Comparison of ENCODE assay signal across 26 cellular contexts in genomic region chr22:27310966-27311665, GRCh38.
DNase-seq lines count a peak whose midpoint lies in the region; ATAC-seq and TF ChIP-seq lines count a peak whose summit lies in the region.
"Had no signal": no experiment of that assay in that cellular context is flagged by ENCODE, and none has a peak within 500 bp of the region (broad histone marks: within the 10 kb centered on the region; RNA-seq: fewer than 3 reads in every experiment).

No MANE protein-coding gene starts in this region.

- TF ChIP-seq POLR2A in IMR-90 (IDR thresholded peaks at IDR 0.05; ENCODE audit: low read depth, low read length) = no peak

- no peaks in the 10 kb centered on the region for H3K4me1 ChIP-seq in IMR-90 (ENCODE audit: control insufficient read depth, insufficient read depth, low read length)
- H3K4me1 ChIP-seq: foreskin keratinocyte, parathyroid adenoma had no signal

- H3K9me1 ChIP-seq in IMR-90 (ENCODE audit: insufficient read depth, low read length) = peaks cover 6% of the 10 kb centered on the region

- H3K23ac ChIP-seq in IMR-90 (ENCODE audit: low read depth, low read length) = no peak overlapping the region

- H2BK20ac ChIP-seq in IMR-90 (ENCODE audit: low read depth, low read length) = no peak overlapping the region

- no peak overlapping the region for H2BK5ac ChIP-seq in IMR-90 (ENCODE audit: low read depth, low read length, poor library complexity, severe bottlenecking)

- no peak overlapping the region for H4K91ac ChIP-seq in IMR-90 (ENCODE audit: insufficient read depth, low read depth, low read length)

- H3K4ac ChIP-seq in IMR-90 (ENCODE audit: low read depth, low read length) = no peak overlapping the region

- peaks cover 4% of the 10 kb centered on the region for H3K36me3 Mint-ChIP-seq in glutamatergic neuron (ENCODE audit: unreplicated experiment)
- H3K36me3 Mint-ChIP-seq in mesothelial cell of epicardium = peaks cover 2% of the 10 kb centered on the region
- H3K36me3 Mint-ChIP-seq: CD14-positive monocyte, natural killer cell had no signal

- intact Hi-C loops in IMR-90 (cut with micrococcal nuclease) = no loop called here

- no peak overlapping the region for H2AK5ac ChIP-seq in IMR-90 (ENCODE audit: low read depth, low read length)

- no peak for DNase-seq in IMR-90
- DNase-seq in glutamatergic neuron = peak; percentile 29
- DNase-seq in mesothelial cell of epicardium (ENCODE audit: low spot score in 2 of 2, unreplicated experiment in 2 of 2) = no peak
- no peak for DNase-seq in GM03348 (ENCODE audit: low spot score)
- DNase-seq: activated CD4-positive, alpha-beta T cell treated with anti-CD3 and anti-CD28 coated beads, Interleukin-2, amount 10 ng/mL, durations not matched to agents 24 days and 14 days; activated naive CD4-positive, alpha-beta T cell treated with Interleukin-2 at 50 U/mL for 16 hours; activated T-cell treated with anti-CD3 and anti-CD28 coated beads, Interleukin-2, amount 50 U/mL, for 48 hours; Calu3; DND-41; effector CD8-positive, alpha-beta T cell; foreskin keratinocyte; natural killer cell; NCI-H1105; NCI-H1930; NCI-H345; NCI-H748 treated with DMSO at 0.1 percent for 48 hours; stimulated activated CD4-positive, alpha-beta T cell treated with anti-CD3 and anti-CD28 coated beads, Interleukin-12 subunit alpha, Interleukin-12 subunit beta, amount 100 ng/mL, for 4 hours; stimulated activated CD4-positive, alpha-beta T cell treated with anti-CD3 and anti-CD28 coated beads, Interleukin-4, amount 100 ng/mL, for 1 hour; T1000; WERI-Rb-1 had no signal

- no peak for TF ChIP-seq RAD21 in IMR-90 (IDR thresholded peaks at IDR 0.05; ENCODE audit: low read length)

- H3K27ac Mint-ChIP-seq in glutamatergic neuron (ENCODE audit: unreplicated experiment) = no peak overlapping the region
- H3K27ac Mint-ChIP-seq in mesothelial cell of epicardium = no peak overlapping the region
- H3K27ac Mint-ChIP-seq: activated CD4-positive, alpha-beta T cell treated with anti-CD3 and anti-CD28 coated beads, Interleukin-2, amount 10 ng/mL, durations not matched to agents 24 days and 14 days; CD14-positive monocyte; natural killer cell had no signal

- ATAC-seq in IMR-90 (ENCODE audit: low read depth) (no peak), HG02610 (IDR thresholded peaks at IDR 0.05; ENCODE audit: unreplicated experiment) (no peak), GM19467 (IDR thresholded peaks at IDR 0.05; ENCODE audit: unreplicated experiment) (no peak), GM21529 (IDR thresholded peaks at IDR 0.05; ENCODE audit: unreplicated experiment) (no peak)
- ATAC-seq: foreskin keratinocyte, natural killer cell had no signal

- in situ Hi-C loops in IMR-90 (cut with MboI; ENCODE audit: low sequenced_read_pairs) = no loop called here

- dilution Hi-C loops in IMR-90 (cut with HindIII; ENCODE audit: low sequenced_read_pairs, unreplicated experiment) = no loop called here

- H3K4me3 ChIP-seq in IMR-90 (ENCODE audit: insufficient read depth, low read depth, low read length) = no peak overlapping the region
- H3K4me3 ChIP-seq: right atrium auricular region had no signal

- H3K14ac ChIP-seq in IMR-90 (replicated peaks; ENCODE audit: low read depth, low read length) = no peak overlapping the region

- no peaks in the 10 kb centered on the region for H3K79me1 ChIP-seq in IMR-90 (ENCODE audit: low read depth in 1 of 2, low read length in 2 of 2)

- H3K4me3 Mint-ChIP-seq in glutamatergic neuron (ENCODE audit: unreplicated experiment) (no peak overlapping the region), mesothelial cell of epicardium (peak overlapping the region; percentile 6)
- H3K4me3 Mint-ChIP-seq: activated CD4-positive, alpha-beta T cell treated with anti-CD3 and anti-CD28 coated beads, Interleukin-2, amount 10 ng/mL, durations not matched to agents 24 days and 14 days; CD14-positive monocyte; natural killer cell had no signal

- no peak overlapping the region for H3K9ac ChIP-seq in IMR-90 (ENCODE audit: low read depth, low read length)
- H3K9ac ChIP-seq: parathyroid adenoma had no signal

- H3K56ac ChIP-seq in IMR-90 (ENCODE audit: extremely low read depth, insufficient read depth, low read length) = no peak overlapping the region

- no peaks in the 10 kb centered on the region for H4K20me1 ChIP-seq in IMR-90 (ENCODE audit: insufficient read depth, low read length)

- no peaks in the 10 kb centered on the region for H3K9me3 ChIP-seq in IMR-90 (ENCODE audit: control insufficient read depth, insufficient read depth, low read length)
- H3K9me3 ChIP-seq: right atrium auricular region had no signal

- H2BK15ac ChIP-seq in IMR-90 (ENCODE audit: low read depth, low read length) = no peak overlapping the region

- H3K18ac ChIP-seq in IMR-90 (ENCODE audit: low read depth, low read length) = no peak overlapping the region

- CTCF ChIA-PET in IMR-90 (lab: Yijun Ruan, JAX) = no interaction called here

- no peak overlapping the region for H2AK9ac ChIP-seq in IMR-90 (replicated peaks; ENCODE audit: low read depth, low read length, poor library complexity)

- BruUV-seq in IMR-90 (replicated peaks; lab: Mats Ljungman, UMichigan) = no TSS peak

- no peak overlapping the region for H4K5ac ChIP-seq in IMR-90 (ENCODE audit: low read depth, low read length)

- POLR2A ChIA-PET in IMR-90 (lab: Charles Lee; ENCODE audit: unreplicated experiment) = no interaction called here

- no peak overlapping the region for H3K4me2 ChIP-seq in IMR-90 (ENCODE audit: low read depth, low read length)

- H2BK120ac ChIP-seq in IMR-90 (ENCODE audit: low read depth, low read length) = no peak overlapping the region

- H2AFZ ChIP-seq in IMR-90 (replicated peaks; ENCODE audit: low read length, poor library complexity) = peak overlapping the region; percentile 17
- H2AFZ ChIP-seq: parathyroid adenoma had no signal

- H3K27me3 Mint-ChIP-seq in glutamatergic neuron (ENCODE audit: unreplicated experiment) (peaks cover 3% of the 10 kb centered on the region), mesothelial cell of epicardium (ENCODE audit: low read depth) (no peaks in the 10 kb centered on the region)
- H3K27me3 Mint-ChIP-seq: activated CD4-positive, alpha-beta T cell treated with anti-CD3 and anti-CD28 coated beads, Interleukin-2, amount 10 ng/mL, durations not matched to agents 24 days and 14 days had no signal

- H3K27me3 ChIP-seq in IMR-90 (ENCODE audit: control insufficient read depth, insufficient read depth, low read length) = peaks cover 26% of the 10 kb centered on the region; the same call in 1 of the 2 replicates
- H3K27me3 ChIP-seq: right atrium auricular region had no signal

- H3K9me3 Mint-ChIP-seq in glutamatergic neuron (ENCODE audit: unreplicated experiment) (peaks cover 4% of the 10 kb centered on the region), mesothelial cell of epicardium (peaks cover 4% of the 10 kb centered on the region)
- H3K9me3 Mint-ChIP-seq: natural killer cell had no signal

- 53% methylated on average over 7 of the region's 30 CpGs; no CpG with 5 or more reads in 1 of the 2 experiments for WGBS in IMR-90 (ENCODE audit: extremely low coverage in 2 of 2, insufficient read length in 1 of 2), 2 experiments

- TF ChIP-seq CTCF in IMR-90 (conservative IDR thresholded peaks at IDR 0.05; ENCODE audit: low read depth, low read length) = no peak
- no peak for TF ChIP-seq CTCF in glutamatergic neuron (IDR thresholded peaks at IDR 0.05; ENCODE audit: partially characterized antibody, unreplicated experiment)
- no peak for TF ChIP-seq CTCF in mesothelial cell of epicardium (IDR thresholded peaks at IDR 0.05; ENCODE audit: unreplicated experiment)

- H3K36me3 ChIP-seq in IMR-90 (ENCODE audit: control insufficient read depth, insufficient read depth, low read length) = no peaks in the 10 kb centered on the region
- H3K36me3 ChIP-seq: right atrium auricular region, WERI-Rb-1 had no signal

- H4K8ac ChIP-seq in IMR-90 (ENCODE audit: low read depth in 2 of 2, low read length in 2 of 2) = no peak overlapping the region

- no peaks in the 10 kb centered on the region for H3K4me1 Mint-ChIP-seq in glutamatergic neuron (ENCODE audit: low read depth, unreplicated experiment)
- peaks cover 12% of the 10 kb centered on the region for H3K4me1 Mint-ChIP-seq in mesothelial cell of epicardium
- H3K4me1 Mint-ChIP-seq: activated CD4-positive, alpha-beta T cell treated with anti-CD3 and anti-CD28 coated beads, Interleukin-2, amount 10 ng/mL, durations not matched to agents 24 days and 14 days; CD14-positive monocyte had no signal

- no peak overlapping the region for H3K27ac ChIP-seq in IMR-90 (ENCODE audit: insufficient read depth, low read length)
- H3K27ac ChIP-seq: foreskin keratinocyte, parathyroid adenoma, right atrium auricular region, WERI-Rb-1 had no signal

TF ChIP-seq in IMR-90, 13 proteins besides CTCF, POLR2A, EP300 and RAD21 (continues in another document):
- TF ChIP-seq SMC3 (IDR thresholded peaks at IDR 0.05; ENCODE audit: low read depth, low read length) (no peak), CEBPB (IDR thresholded peaks at IDR 0.05; ENCODE audit: low read depth, low read length) (no peak), FOS (IDR thresholded peaks at IDR 0.05; ENCODE audit: low read depth, low read length) (no peak), NFE2L2 (IDR thresholded peaks at IDR 0.05; ENCODE audit: low read depth, low read length) (no peak), RFX5 (IDR thresholded peaks at IDR 0.05; ENCODE audit: low read depth, low read length) (no peak), MAFK (IDR thresholded peaks at IDR 0.05; ENCODE audit: low read depth, low read length) (no peak), MXI1 (IDR thresholded peaks at IDR 0.05; ENCODE audit: borderline replicate concordance, low read depth, low read length) (no peak), MAZ (IDR thresholded peaks at IDR 0.05; ENCODE audit: borderline replicate concordance, low read depth, low read length) (no peak)
- TF ChIP-seq, protein P1, sequence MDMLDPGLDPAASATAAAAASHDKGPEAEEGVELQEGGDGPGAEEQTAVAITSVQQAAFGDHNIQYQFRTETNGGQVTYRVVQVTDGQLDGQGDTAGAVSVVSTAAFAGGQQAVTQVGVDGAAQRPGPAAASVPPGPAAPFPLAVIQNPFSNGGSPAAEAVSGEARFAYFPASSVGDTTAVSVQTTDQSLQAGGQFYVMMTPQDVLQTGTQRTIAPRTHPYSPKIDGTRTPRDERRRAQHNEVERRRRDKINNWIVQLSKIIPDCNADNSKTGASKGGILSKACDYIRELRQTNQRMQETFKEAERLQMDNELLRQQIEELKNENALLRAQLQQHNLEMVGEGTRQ (IDR thresholded peaks at IDR 0.05; ENCODE audit: low read depth, low read length) = no peak
- TF ChIP-seq, protein P2, sequence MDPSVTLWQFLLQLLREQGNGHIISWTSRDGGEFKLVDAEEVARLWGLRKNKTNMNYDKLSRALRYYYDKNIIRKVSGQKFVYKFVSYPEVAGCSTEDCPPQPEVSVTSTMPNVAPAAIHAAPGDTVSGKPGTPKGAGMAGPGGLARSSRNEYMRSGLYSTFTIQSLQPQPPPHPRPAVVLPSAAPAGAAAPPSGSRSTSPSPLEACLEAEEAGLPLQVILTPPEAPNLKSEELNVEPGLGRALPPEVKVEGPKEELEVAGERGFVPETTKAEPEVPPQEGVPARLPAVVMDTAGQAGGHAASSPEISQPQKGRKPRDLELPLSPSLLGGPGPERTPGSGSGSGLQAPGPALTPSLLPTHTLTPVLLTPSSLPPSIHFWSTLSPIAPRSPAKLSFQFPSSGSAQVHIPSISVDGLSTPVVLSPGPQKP (IDR thresholded peaks at IDR 0.05; ENCODE audit: borderline replicate concordance, low read depth, low read length) = no peak
